In the genomic region with DNA sequence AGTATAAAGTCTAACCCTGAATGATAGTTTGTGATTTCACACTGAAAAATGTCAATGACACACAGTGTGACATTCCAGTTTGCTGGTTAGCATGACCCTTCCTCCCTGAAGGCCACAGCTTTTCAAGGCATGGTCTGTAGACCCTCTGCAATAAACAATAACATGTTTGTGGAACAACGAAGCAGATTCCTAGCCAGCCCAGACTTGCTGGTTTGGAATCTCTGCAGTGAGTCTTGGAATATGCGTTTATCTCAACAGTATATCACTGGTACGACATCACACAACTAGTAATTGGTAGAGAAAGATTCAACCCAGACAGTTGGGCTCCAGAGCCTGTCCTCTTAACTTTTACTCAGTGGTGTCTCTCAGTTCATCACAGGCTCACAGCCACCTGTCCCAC, we compare ENCODE assay signal across 18 cellular contexts.
"Had no signal": no experiment of that assay in that cellular context is flagged by ENCODE, and none has a peak within 500 bp of the region (broad histone marks: within the 10 kb centered on the region; RNA-seq: fewer than 3 reads in every experiment).

No MANE protein-coding gene starts in this region.

- H3K4me2 ChIP-seq: hepatocyte, neural progenitor cell had no signal

- H3K4me1 Mint-ChIP-seq: naive thymus-derived CD8-positive, alpha-beta T cell had no signal

- DNase-seq: effector memory CD8-positive, alpha-beta T cell; erythroblast; foreskin melanocyte; head of caudate nucleus; mucosa of descending colon; naive thymus-derived CD8-positive, alpha-beta T cell; nucleus accumbens; ovary; sigmoid colon; small intestine; stimulated activated CD4-positive, alpha-beta T cell treated with anti-CD3 and anti-CD28 coated beads, Interleukin-12 subunit alpha, Interleukin-12 subunit beta, amount 100 ng/mL, for 4 hours; stimulated activated naive CD4-positive, alpha-beta T cell treated with Interleukin-2 at 50 U/mL for 16 hours; upper lobe of left lung; uterus had no signal

- H3K27me3 ChIP-seq: hepatocyte, neural progenitor cell, ovary, right atrium auricular region, sigmoid colon, upper lobe of left lung, uterus had no signal

- H3K9me3 Mint-ChIP-seq: dendritic cell treated with granulocyte-macrophage colony-stimulating factor and Interleukin-4, amounts not matched to agents 40 ng/mL and 50 ng/mL, for 4 days; effector memory CD8-positive, alpha-beta T cell had no signal

- H3K9ac ChIP-seq: neural progenitor cell had no signal

- H2AFZ ChIP-seq: hepatocyte, neural progenitor cell had no signal

- H3K4me3 ChIP-seq: hepatocyte, mucosa of descending colon, neural progenitor cell, ovary, right atrium auricular region, sigmoid colon, upper lobe of left lung, uterus had no signal

- H3K4me3 Mint-ChIP-seq: dendritic cell treated with granulocyte-macrophage colony-stimulating factor and Interleukin-4, amounts not matched to agents 40 ng/mL and 50 ng/mL, for 4 days; effector memory CD8-positive, alpha-beta T cell; naive thymus-derived CD8-positive, alpha-beta T cell; neural progenitor cell had no signal

- H3K36me3 ChIP-seq: neural progenitor cell, ovary, right atrium auricular region, sigmoid colon, upper lobe of left lung, uterus had no signal

- H3K27me3 Mint-ChIP-seq: effector memory CD8-positive, alpha-beta T cell; naive thymus-derived CD8-positive, alpha-beta T cell had no signal

- H3K27ac Mint-ChIP-seq: dendritic cell treated with granulocyte-macrophage colony-stimulating factor and Interleukin-4, amounts not matched to agents 40 ng/mL and 50 ng/mL, for 4 days; effector memory CD8-positive, alpha-beta T cell; naive thymus-derived CD8-positive, alpha-beta T cell had no signal

- H3K27ac ChIP-seq: hepatocyte, neural progenitor cell, ovary, right atrium auricular region, sigmoid colon, upper lobe of left lung, uterus had no signal

- H3K4me1 ChIP-seq: neural progenitor cell, right atrium auricular region, sigmoid colon, upper lobe of left lung, uterus had no signal

- H3K9me3 ChIP-seq: mucosa of descending colon, ovary, right atrium auricular region, sigmoid colon, upper lobe of left lung, uterus had no signal

- ATAC-seq: effector memory CD8-positive, alpha-beta T cell; mucosa of descending colon; naive thymus-derived CD8-positive, alpha-beta T cell had no signal
